Comparison of ENCODE assay signal across 22 cellular contexts in genomic region chr5:133228316-133228715, GRCh38.
"Had no signal": no experiment of that assay in that cellular context is flagged by ENCODE, and none has a peak within 500 bp of the region (broad histone marks: within the 10 kb centered on the region; RNA-seq: fewer than 3 reads in every experiment).

No MANE protein-coding gene starts in this region.

- H3K36me3 ChIP-seq: left ventricle myocardium inferior, ovary, right atrium auricular region, right lobe of liver, tibial nerve, uterus had no signal

- ATAC-seq: mucosa of descending colon; naive thymus-derived CD4-positive, alpha-beta T cell; natural killer cell treated with Interleukin-12 subunit alpha and Interleukin-12 subunit beta and Interleukin-15 and Interleukin-18, amount 100 ng/mL, for 72 hours; right lobe of liver; stimulated activated memory B cell treated with anti-CD40 and anti-IgM and Interleukin-4, amounts not matched to agents 10 μg/mL and 1 μg/mL and 100 μg/mL, for 72 hours; stimulated activated naive CD8-positive, alpha-beta T cell treated with anti-CD3 and anti-CD28 coated beads, Interleukin-15, amount 100 ng/mL, for 72 hours had no signal

- H3K27me3 ChIP-seq: ovary, right atrium auricular region, right lobe of liver, tibial nerve, uterus had no signal

- DNase-seq: immature natural killer cell; left ventricle myocardium inferior; midbrain; mucosa of descending colon; naive thymus-derived CD4-positive, alpha-beta T cell; ovary; right lobe of liver; stimulated activated CD4-positive, alpha-beta T cell treated with anti-CD3 and anti-CD28 coated beads, Interleukin-1b, Interleukin-23, amount 100 ng/mL, for 48 hours; stimulated activated CD4-positive, alpha-beta T cell treated with anti-CD3 and anti-CD28 coated beads, Interleukin-2, amount 100 ng/mL, for 48 hours; stimulated activated CD4-positive, alpha-beta T cell treated with anti-CD3 and anti-CD28 coated beads, Interleukin-4, amount 100 ng/mL, for 4 hours; stimulated activated CD8-positive, alpha-beta memory T cell treated with anti-CD3 and anti-CD28 coated beads, Interleukin-4, amount 100 ng/mL, for 48 hours; stimulated activated naive CD4-positive, alpha-beta T cell treated with Interleukin-2 at 50 U/mL for 16 hours; stimulated activated naive CD8-positive, alpha-beta T cell treated with anti-CD3 and anti-CD28 coated beads, Interleukin-15, amount 100 ng/mL, for 72 hours; substantia nigra; uterus had no signal

- H3K9me3 ChIP-seq: left ventricle myocardium inferior, mucosa of descending colon, ovary, right atrium auricular region, right lobe of liver, tibial nerve, uterus had no signal

- H3K4me1 ChIP-seq: right atrium auricular region, tibial nerve, uterus had no signal

- H3K4me2 ChIP-seq: smooth muscle cell had no signal

- FAIRE-seq: islet of Langerhans had no signal

- H3K27ac ChIP-seq: left ventricle myocardium inferior, ovary, right atrium auricular region, right lobe of liver, tibial nerve, uterus had no signal

- H3K4me3 ChIP-seq: left ventricle myocardium inferior, lung, mucosa of descending colon, ovary, right atrium auricular region, right lobe of liver, smooth muscle cell, tibial nerve, uterus had no signal
